In genomic region chr2:112140413-112140802, GRCh38 we compare ENCODE assay signal across 12 cellular contexts. TPM values are rescaled to one million over a fixed set of nuclear protein-coding genes. Genes with fewer than 3 reads are reported as not detected.
DNase-seq lines count a peak whose midpoint lies in the region; ATAC-seq lines count a peak whose summit lies in the region.
"Had no signal": no experiment of that assay in that cellular context is flagged by ENCODE, and none has a peak within 500 bp of the region (broad histone marks: within the 10 kb centered on the region; RNA-seq: fewer than 3 reads in every experiment).

No MANE protein-coding gene starts in this region.

- no peaks in the 10 kb centered on the region for H3K9me3 Mint-ChIP-seq in activated CD4-positive, alpha-beta memory T cell treated with anti-CD3 and anti-CD28 coated beads, Interleukin-2, amount 10 ng/mL, durations not matched to agents 7 days and 5 days
- no peaks in the 10 kb centered on the region for H3K9me3 Mint-ChIP-seq in activated CD4-positive, alpha-beta memory T cell treated with anti-CD3 and anti-CD28 coated beads for 36 hours
- no peaks in the 10 kb centered on the region for H3K9me3 Mint-ChIP-seq in activated T-helper 17 cell treated with anti-CD3 and anti-CD28 coated beads, Interleukin-2, amount 50 U/mL, for 72 hours
- H3K9me3 Mint-ChIP-seq in stimulated activated naive CD8-positive, alpha-beta T cell treated with anti-CD3 and anti-CD28 coated beads, Interleukin-15, amount 100 ng/mL, for 72 hours, result no peaks in the 10 kb centered on the region

- intact Hi-C loops in activated CD4-positive, alpha-beta memory T cell treated with anti-CD3 and anti-CD28 coated beads for 36 hours (cut with micrococcal nuclease), result no loop called here

- H3K4me3 Mint-ChIP-seq in activated CD4-positive, alpha-beta memory T cell treated with anti-CD3 and anti-CD28 coated beads, Interleukin-2, amount 10 ng/mL, durations not matched to agents 7 days and 5 days, result no peak overlapping the region
- no peak overlapping the region for H3K4me3 Mint-ChIP-seq in activated CD4-positive, alpha-beta memory T cell treated with anti-CD3 and anti-CD28 coated beads for 36 hours
- peak overlapping the region; percentile 23 for H3K4me3 Mint-ChIP-seq in activated T-helper 17 cell treated with anti-CD3 and anti-CD28 coated beads, Interleukin-2, amount 50 U/mL, for 72 hours
- peak overlapping the region; percentile 21 to 30 for H3K4me3 Mint-ChIP-seq in stimulated activated naive CD8-positive, alpha-beta T cell treated with anti-CD3 and anti-CD28 coated beads, Interleukin-15, amount 100 ng/mL, for 72 hours

- H3K4me1 Mint-ChIP-seq in activated CD4-positive, alpha-beta memory T cell treated with anti-CD3 and anti-CD28 coated beads, Interleukin-2, amount 10 ng/mL, durations not matched to agents 7 days and 5 days, result peaks cover 7% of the 10 kb centered on the region
- peaks cover 6% of the 10 kb centered on the region for H3K4me1 Mint-ChIP-seq in activated CD4-positive, alpha-beta memory T cell treated with anti-CD3 and anti-CD28 coated beads for 36 hours (ENCODE audit: low read depth)
- no peaks in the 10 kb centered on the region for H3K4me1 Mint-ChIP-seq in activated T-helper 17 cell treated with anti-CD3 and anti-CD28 coated beads, Interleukin-2, amount 50 U/mL, for 72 hours
- peaks cover 8% of the 10 kb centered on the region for H3K4me1 Mint-ChIP-seq in stimulated activated naive CD8-positive, alpha-beta T cell treated with anti-CD3 and anti-CD28 coated beads, Interleukin-15, amount 100 ng/mL, for 72 hours

- H3K27ac Mint-ChIP-seq in activated CD4-positive, alpha-beta memory T cell treated with anti-CD3 and anti-CD28 coated beads, Interleukin-2, amount 10 ng/mL, durations not matched to agents 7 days and 5 days, result no peak overlapping the region
- no peak overlapping the region for H3K27ac Mint-ChIP-seq in activated CD4-positive, alpha-beta memory T cell treated with anti-CD3 and anti-CD28 coated beads for 36 hours
- no peak overlapping the region for H3K27ac Mint-ChIP-seq in activated T-helper 17 cell treated with anti-CD3 and anti-CD28 coated beads, Interleukin-2, amount 50 U/mL, for 72 hours
- H3K27ac Mint-ChIP-seq in stimulated activated naive CD8-positive, alpha-beta T cell treated with anti-CD3 and anti-CD28 coated beads, Interleukin-15, amount 100 ng/mL, for 72 hours, result no peak overlapping the region

- peaks cover 5% of the 10 kb centered on the region for H3K36me3 Mint-ChIP-seq in activated CD4-positive, alpha-beta memory T cell treated with anti-CD3 and anti-CD28 coated beads, Interleukin-2, amount 10 ng/mL, durations not matched to agents 7 days and 5 days (ENCODE audit: low read depth)
- no peaks in the 10 kb centered on the region for H3K36me3 Mint-ChIP-seq in activated CD4-positive, alpha-beta memory T cell treated with anti-CD3 and anti-CD28 coated beads for 36 hours
- no peaks in the 10 kb centered on the region for H3K36me3 Mint-ChIP-seq in activated T-helper 17 cell treated with anti-CD3 and anti-CD28 coated beads, Interleukin-2, amount 50 U/mL, for 72 hours (ENCODE audit: low read depth)

- H3K27me3 Mint-ChIP-seq in activated CD4-positive, alpha-beta memory T cell treated with anti-CD3 and anti-CD28 coated beads, Interleukin-2, amount 10 ng/mL, durations not matched to agents 7 days and 5 days, result peaks cover 46% of the 10 kb centered on the region
- peaks cover 18% of the 10 kb centered on the region for H3K27me3 Mint-ChIP-seq in activated CD4-positive, alpha-beta memory T cell treated with anti-CD3 and anti-CD28 coated beads for 36 hours
- H3K27me3 Mint-ChIP-seq in activated T-helper 17 cell treated with anti-CD3 and anti-CD28 coated beads, Interleukin-2, amount 50 U/mL, for 72 hours, result peaks cover 15% of the 10 kb centered on the region
- peaks cover 41% of the 10 kb centered on the region for H3K27me3 Mint-ChIP-seq in stimulated activated naive CD8-positive, alpha-beta T cell treated with anti-CD3 and anti-CD28 coated beads, Interleukin-15, amount 100 ng/mL, for 72 hours

- CTCF ChIA-PET in activated CD4-positive, alpha-beta memory T cell treated with anti-CD3 and anti-CD28 coated beads, Interleukin-2, amount 10 ng/mL, durations not matched to agents 7 days and 5 days (lab: Charles Lee), result no interaction called here
- CTCF ChIA-PET in activated CD4-positive, alpha-beta memory T cell treated with anti-CD3 and anti-CD28 coated beads for 36 hours (lab: Charles Lee), result no interaction called here

- peak; percentile 9 for DNase-seq in activated CD4-positive, alpha-beta memory T cell treated with anti-CD3 and anti-CD28 coated beads, Interleukin-2, amount 10 ng/mL, durations not matched to agents 7 days and 5 days
- DNase-seq in activated CD4-positive, alpha-beta memory T cell treated with anti-CD3 and anti-CD28 coated beads for 36 hours, result no peak
- peak; percentile 35 for DNase-seq in left kidney (ENCODE audit: low read depth, low spot score)
- DNase-seq in stimulated activated naive CD8-positive, alpha-beta T cell treated with anti-CD3 and anti-CD28 coated beads, Interleukin-15, amount 100 ng/mL, for 72 hours, result no peak
- DNase-seq in putamen (ENCODE audit: low spot score), result no peak
- DNase-seq: activated T-cell treated with anti-CD3 and anti-CD28 coated beads, Interleukin-2, amount 50 U/mL, for 1 hour; colonic mucosa; NCI-H1436 had no signal

- ATAC-seq in activated T-helper 17 cell treated with anti-CD3 and anti-CD28 coated beads, Interleukin-2, amount 50 U/mL, for 72 hours (replicated peaks), result no peak
- ATAC-seq in stimulated activated naive CD8-positive, alpha-beta T cell treated with anti-CD3 and anti-CD28 coated beads, Interleukin-15, amount 100 ng/mL, for 72 hours, result no peak
- no peak for ATAC-seq in HG02678 (IDR thresholded peaks at IDR 0.05; ENCODE audit: unreplicated experiment)
- ATAC-seq in HG03439 (IDR thresholded peaks at IDR 0.05; ENCODE audit: unreplicated experiment), result no peak
- ATAC-seq: A549 had no signal

- POLR2A ChIA-PET in activated CD4-positive, alpha-beta memory T cell treated with anti-CD3 and anti-CD28 coated beads, Interleukin-2, amount 10 ng/mL, durations not matched to agents 7 days and 5 days (lab: Charles Lee), result no interaction called here
- POLR2A ChIA-PET in activated CD4-positive, alpha-beta memory T cell treated with anti-CD3 and anti-CD28 coated beads for 36 hours (lab: Charles Lee), result no interaction called here

RNA-seq across cellular contexts. Expression of gene FBLN7, which starts 2.2 kb away (rescaled TPM):
- 1 to 10 TPM; 7.3 to 8.4 TPM for total RNA-seq in activated CD4-positive, alpha-beta memory T cell treated with anti-CD3 and anti-CD28 coated beads, Interleukin-2, amount 10 ng/mL, durations not matched to agents 7 days and 5 days
- 10 to 100 TPM; 38.9 to 40.2 TPM for total RNA-seq in activated CD4-positive, alpha-beta memory T cell treated with anti-CD3 and anti-CD28 coated beads for 36 hours
- 10 to 100 TPM; 24.4 to 49.9 TPM for total RNA-seq in activated T-helper 17 cell treated with anti-CD3 and anti-CD28 coated beads, Interleukin-2, amount 50 U/mL, for 72 hours

Comparison
In these comparisons a context has a peak if more than half of its experiments do, and no peak if none do; other contexts are left out.
1. DNase-seq: peak in activated CD4-positive, alpha-beta memory T cell treated with anti-CD3 and anti-CD28 coated beads, Interleukin-2, amount 10 ng/mL, durations not matched to agents 7 days and 5 days (single experiment) and left kidney (single experiment); none in activated CD4-positive, alpha-beta memory T cell treated with anti-CD3 and anti-CD28 coated beads for 36 hours (single experiment), stimulated activated naive CD8-positive, alpha-beta T cell treated with anti-CD3 and anti-CD28 coated beads, Interleukin-15, amount 100 ng/mL, for 72 hours (0 of 2) and putamen (single experiment).
2. H3K4me3 Mint-ChIP-seq: peak in activated T-helper 17 cell treated with anti-CD3 and anti-CD28 coated beads, Interleukin-2, amount 50 U/mL, for 72 hours (single experiment) and stimulated activated naive CD8-positive, alpha-beta T cell treated with anti-CD3 and anti-CD28 coated beads, Interleukin-15, amount 100 ng/mL, for 72 hours (2 of 2); none in activated CD4-positive, alpha-beta memory T cell treated with anti-CD3 and anti-CD28 coated beads, Interleukin-2, amount 10 ng/mL, durations not matched to agents 7 days and 5 days (single experiment) and activated CD4-positive, alpha-beta memory T cell treated with anti-CD3 and anti-CD28 coated beads for 36 hours (single experiment).